25 cellular contexts compared by ENCODE assay signal in the genomic region with DNA sequence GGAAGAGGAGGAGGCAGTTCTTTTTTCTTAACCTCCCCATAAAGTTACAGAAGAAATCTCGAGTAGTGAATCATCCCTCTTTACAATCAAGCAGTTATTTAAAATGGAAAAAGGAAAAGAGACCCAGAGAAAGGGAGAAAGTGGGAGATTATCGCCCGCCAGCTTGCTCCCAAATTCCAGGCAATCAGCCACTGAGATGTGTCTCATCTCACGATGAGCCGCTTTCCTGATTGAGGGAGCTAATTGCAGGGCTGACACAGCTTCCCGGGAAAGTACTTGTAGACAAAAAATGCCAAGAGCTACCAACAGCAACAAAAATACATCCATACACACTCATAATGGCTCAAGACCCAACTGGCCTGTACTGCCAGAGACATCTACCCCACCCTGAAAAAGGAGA.
"Had no signal": no experiment of that assay in that cellular context is flagged by ENCODE, and none has a peak within 500 bp of the region (broad histone marks: within the 10 kb centered on the region; RNA-seq: fewer than 3 reads in every experiment).

No MANE protein-coding gene starts in this region.

- ATAC-seq: esophagus mucosa; gastrocnemius medialis; left ventricle myocardium superior; lower lobe of right lung; mucosa of descending colon; natural killer cell treated with Interleukin-12 subunit alpha and Interleukin-12 subunit beta and Interleukin-15 and Interleukin-18, amount 100 ng/mL, for 72 hours; sciatic nerve; stimulated activated naive B cell treated with anti-CD40 and anti-IgM and Interleukin-4, amounts not matched to agents 10 μg/mL and 1 μg/mL and 100 μg/mL, for 72 hours had no signal

- H3K36me3 ChIP-seq: colonic mucosa, gastrocnemius medialis, lower lobe of right lung, prostate gland, right atrium auricular region, thoracic aorta, tibial nerve, upper lobe of left lung, uterus had no signal

- H3K4me3 Mint-ChIP-seq: dendritic cell treated with granulocyte-macrophage colony-stimulating factor and Interleukin-4, amounts not matched to agents 40 ng/mL and 50 ng/mL, for 4 days; endodermal cell; memory B cell; naive B cell; natural killer cell treated with Interleukin-12 subunit alpha and Interleukin-12 subunit beta and Interleukin-15 and Interleukin-18, amount 100 ng/mL, for 72 hours; stimulated activated naive B cell treated with anti-CD40 and anti-IgM and Interleukin-4, amounts not matched to agents 10 μg/mL and 1 μg/mL and 100 μg/mL, for 72 hours; stimulated activated naive CD8-positive, alpha-beta T cell treated with anti-CD3 and anti-CD28 coated beads, Interleukin-15, Interleukin-2, amounts not matched to agents 100 ng/mL and 50 ng/mL, for 24 hours had no signal

- H3K36me3 Mint-ChIP-seq: natural killer cell treated with Interleukin-12 subunit alpha and Interleukin-12 subunit beta and Interleukin-15 and Interleukin-18, amount 100 ng/mL, for 72 hours had no signal

- H3K27ac ChIP-seq: colonic mucosa, epithelial cell of prostate, gastrocnemius medialis, lower lobe of right lung, prostate gland, right atrium auricular region, thoracic aorta, tibial nerve, upper lobe of left lung, uterus had no signal

- H3K4me1 ChIP-seq: colonic mucosa, gastrocnemius medialis, lower lobe of right lung, prostate gland, right atrium auricular region, tibial nerve, upper lobe of left lung, uterus had no signal

- H3K27ac Mint-ChIP-seq: dendritic cell treated with granulocyte-macrophage colony-stimulating factor and Interleukin-4, amounts not matched to agents 40 ng/mL and 50 ng/mL, for 4 days; endodermal cell; memory B cell; natural killer cell treated with Interleukin-12 subunit alpha and Interleukin-12 subunit beta and Interleukin-15 and Interleukin-18, amount 100 ng/mL, for 72 hours; stimulated activated naive B cell treated with anti-CD40 and anti-IgM and Interleukin-4, amounts not matched to agents 10 μg/mL and 1 μg/mL and 100 μg/mL, for 72 hours; stimulated activated naive CD8-positive, alpha-beta T cell treated with anti-CD3 and anti-CD28 coated beads, Interleukin-15, Interleukin-2, amounts not matched to agents 100 ng/mL and 50 ng/mL, for 24 hours had no signal

- H3K9me3 ChIP-seq: colonic mucosa, gastrocnemius medialis, mucosa of descending colon, prostate gland, thoracic aorta, uterus had no signal

- H3K4me1 Mint-ChIP-seq: endodermal cell had no signal

- H3K27me3 ChIP-seq: colonic mucosa, right atrium auricular region, tibial nerve, upper lobe of left lung, uterus had no signal

- H3K4me3 ChIP-seq: colonic mucosa, gastrocnemius medialis, lower lobe of right lung, mucosa of descending colon, prostate gland, right atrium auricular region, thoracic aorta, tibial nerve, upper lobe of left lung, uterus had no signal

- DNase-seq: colonic mucosa; effector CD8-positive, alpha-beta T cell; endodermal cell; foreskin fibroblast; gastrocnemius medialis; left ventricle myocardium superior; lower lobe of right lung; mucosa of descending colon; naive B cell; nucleus accumbens; stimulated activated CD4-positive, alpha-beta T cell treated with anti-CD3 and anti-CD28 coated beads, Interleukin-4, amount 100 ng/mL, for 4 hours; stimulated activated naive B cell treated with anti-CD40 and anti-IgM and Interleukin-4, amounts not matched to agents 10 μg/mL and 1 μg/mL and 100 μg/mL, for 72 hours; upper lobe of left lung; uterus had no signal
